In genomic region chr3:191338177-191338488, GRCh38 we compare ENCODE assay signal across 1 cellular context.
TF ChIP-seq lines count a peak whose summit lies in the region.

No MANE protein-coding gene starts in this region.

TF ChIP-seq in IMR-90, 13 proteins besides CTCF, POLR2A, EP300 and RAD21:
- TF ChIP-seq BHLHE40 (IDR thresholded peaks at IDR 0.05; ENCODE audit: low read depth, low read length): no peak
- TF ChIP-seq CEBPB (IDR thresholded peaks at IDR 0.05; ENCODE audit: low read depth, low read length): no peak
- TF ChIP-seq, protein P1, sequence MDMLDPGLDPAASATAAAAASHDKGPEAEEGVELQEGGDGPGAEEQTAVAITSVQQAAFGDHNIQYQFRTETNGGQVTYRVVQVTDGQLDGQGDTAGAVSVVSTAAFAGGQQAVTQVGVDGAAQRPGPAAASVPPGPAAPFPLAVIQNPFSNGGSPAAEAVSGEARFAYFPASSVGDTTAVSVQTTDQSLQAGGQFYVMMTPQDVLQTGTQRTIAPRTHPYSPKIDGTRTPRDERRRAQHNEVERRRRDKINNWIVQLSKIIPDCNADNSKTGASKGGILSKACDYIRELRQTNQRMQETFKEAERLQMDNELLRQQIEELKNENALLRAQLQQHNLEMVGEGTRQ (IDR thresholded peaks at IDR 0.05; ENCODE audit: low read depth, low read length): no peak
- TF ChIP-seq RFX5 (IDR thresholded peaks at IDR 0.05; ENCODE audit: low read depth, low read length): no peak
- TF ChIP-seq NFE2L2 (IDR thresholded peaks at IDR 0.05; ENCODE audit: low read depth, low read length): no peak
- no peak for TF ChIP-seq FOS (IDR thresholded peaks at IDR 0.05; ENCODE audit: low read depth, low read length)
- TF ChIP-seq MAFK (IDR thresholded peaks at IDR 0.05; ENCODE audit: low read depth, low read length): no peak
- no peak for TF ChIP-seq CHD1 (IDR thresholded peaks at IDR 0.05; ENCODE audit: low read depth, low read length)
- TF ChIP-seq MAZ (IDR thresholded peaks at IDR 0.05; ENCODE audit: borderline replicate concordance, low read depth, low read length): no peak
- TF ChIP-seq RCOR1 (IDR thresholded peaks at IDR 0.05; ENCODE audit: insufficient replicate concordance, low read length): no peak
- no peak for TF ChIP-seq SMC3 (IDR thresholded peaks at IDR 0.05; ENCODE audit: low read depth, low read length)
